In the genomic region with DNA sequence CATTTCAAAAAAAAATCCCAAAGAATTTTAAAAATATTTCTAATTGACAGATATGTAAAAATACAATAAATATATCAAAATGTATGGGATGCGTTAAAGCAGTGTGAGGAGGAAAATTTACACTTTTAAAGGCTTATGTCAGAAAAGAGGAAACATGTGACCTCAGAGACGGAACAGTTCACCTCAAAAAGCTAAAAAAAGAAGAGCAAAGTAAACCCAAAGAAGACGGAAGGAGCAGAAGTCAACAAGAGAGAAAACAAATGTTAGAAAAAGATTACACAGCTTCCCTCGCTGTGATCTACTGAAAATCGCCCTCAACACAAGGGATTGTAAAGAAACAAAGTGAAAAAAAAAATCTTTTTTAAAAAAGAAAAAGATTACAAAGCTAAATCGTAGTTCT, we compare ENCODE assay signal across 13 cellular contexts.
DNase-seq lines count a peak whose midpoint lies in the region; ATAC-seq lines count a peak whose summit lies in the region.
"Had no signal": no experiment of that assay in that cellular context is flagged by ENCODE, and none has a peak within 500 bp of the region (broad histone marks: within the 10 kb centered on the region; RNA-seq: fewer than 3 reads in every experiment).

No MANE protein-coding gene starts in this region.

- H3K4me3 ChIP-seq in thymus (ENCODE audit: low read length) (no peak overlapping the region), SJCRH30 (no peak overlapping the region)

- H3K4me1 ChIP-seq in thymus (ENCODE audit: control insufficient read depth, insufficient read depth, low read length) (peaks cover 8% of the 10 kb centered on the region), SJCRH30 (no peaks in the 10 kb centered on the region)

- H3K9me3 ChIP-seq in thymus (ENCODE audit: control insufficient read depth) (no peaks in the 10 kb centered on the region), SJCRH30 (replicated peaks) (peaks cover 7% of the 10 kb centered on the region)

- H3K27me3 ChIP-seq in thymus (ENCODE audit: control insufficient read depth, insufficient read depth): no peaks in the 10 kb centered on the region
- H3K27me3 ChIP-seq in SJCRH30: no peaks in the 10 kb centered on the region

- no peak for DNase-seq in activated T-cell treated with anti-CD3 and anti-CD28 coated beads, Interleukin-2, amount 50 U/mL, for 72 hours
- no peak for DNase-seq in activated T-cell treated with anti-CD3 and anti-CD28 coated beads for 4 hours
- peak; percentile 47 for DNase-seq in NAMALWA (ENCODE audit: low spot score)
- no peak for DNase-seq in NCI-H1417 treated with DMSO at 0.1 percent for 48 hours (lab: John Stamatoyannopoulos, UW)
- no peak for DNase-seq in SJCRH30
- DNase-seq: ACHN; activated CD4-positive, alpha-beta T cell treated with anti-CD3 and anti-CD28 coated beads, Interleukin-2, amount 50 U/mL, for 1 hour; NCI-H2227 treated with DMSO at 0.1 percent for 48 hours; posterior cingulate gyrus had no signal

- H3K9me3 Mint-ChIP-seq in activated T-cell treated with anti-CD3 and anti-CD28 coated beads, Interleukin-2, amount 50 U/mL, for 72 hours: peaks cover 16 to 18% of the 10 kb centered on the region in 2 donors
- peaks cover 16% of the 10 kb centered on the region for H3K9me3 Mint-ChIP-seq in activated naive CD8-positive, alpha-beta T cell (ENCODE audit: low read depth)

- peak overlapping the region; percentile 72 for H3K27ac Mint-ChIP-seq in activated T-cell treated with anti-CD3 and anti-CD28 coated beads, Interleukin-2, amount 50 U/mL, for 72 hours
- peak overlapping the region; percentile 89 for H3K27ac Mint-ChIP-seq in activated naive CD8-positive, alpha-beta T cell

- no peaks in the 10 kb centered on the region for H3K27me3 Mint-ChIP-seq in activated T-cell treated with anti-CD3 and anti-CD28 coated beads, Interleukin-2, amount 50 U/mL, for 72 hours (ENCODE audit: low read depth)
- no peaks in the 10 kb centered on the region for H3K27me3 Mint-ChIP-seq in activated naive CD8-positive, alpha-beta T cell

- H3K36me3 ChIP-seq in thymus (ENCODE audit: control insufficient read depth, insufficient read depth) (no peaks in the 10 kb centered on the region), SJCRH30 (no peaks in the 10 kb centered on the region)

- 11% methylated on average over 6 of the region's 6 CpGs for WGBS in thymus

- ATAC-seq in activated T-cell treated with anti-CD3 and anti-CD28 coated beads, Interleukin-2, amount 50 U/mL, for 72 hours (replicated peaks in 1 of 2): no peak
- no peak for ATAC-seq in HG03095 (IDR thresholded peaks at IDR 0.05; ENCODE audit: unreplicated experiment)
- ATAC-seq: Right ventricle myocardium inferior had no signal

- H3K4me1 Mint-ChIP-seq in activated T-cell treated with anti-CD3 and anti-CD28 coated beads, Interleukin-2, amount 50 U/mL, for 72 hours (ENCODE audit: low read depth): peaks cover 79% of the 10 kb centered on the region
- H3K4me1 Mint-ChIP-seq in activated naive CD8-positive, alpha-beta T cell (ENCODE audit: low read depth): peaks cover 48% of the 10 kb centered on the region

- H3K36me3 Mint-ChIP-seq in activated T-cell treated with anti-CD3 and anti-CD28 coated beads, Interleukin-2, amount 50 U/mL, for 72 hours (ENCODE audit: insufficient read depth in 2 of 2): peaks cover 27 to 31% of the 10 kb centered on the region in 2 donors
- peaks cover 8% of the 10 kb centered on the region for H3K36me3 Mint-ChIP-seq in activated naive CD8-positive, alpha-beta T cell

- peak overlapping the region; percentile 31 for H3K27ac ChIP-seq in thymus (ENCODE audit: low read depth)
- no peak overlapping the region for H3K27ac ChIP-seq in SJCRH30

- peak overlapping the region; percentile 45 to 68 for H3K4me3 Mint-ChIP-seq in activated T-cell treated with anti-CD3 and anti-CD28 coated beads, Interleukin-2, amount 50 U/mL, for 72 hours
- peak overlapping the region; percentile 75 for H3K4me3 Mint-ChIP-seq in activated naive CD8-positive, alpha-beta T cell
